In the genomic region with DNA sequence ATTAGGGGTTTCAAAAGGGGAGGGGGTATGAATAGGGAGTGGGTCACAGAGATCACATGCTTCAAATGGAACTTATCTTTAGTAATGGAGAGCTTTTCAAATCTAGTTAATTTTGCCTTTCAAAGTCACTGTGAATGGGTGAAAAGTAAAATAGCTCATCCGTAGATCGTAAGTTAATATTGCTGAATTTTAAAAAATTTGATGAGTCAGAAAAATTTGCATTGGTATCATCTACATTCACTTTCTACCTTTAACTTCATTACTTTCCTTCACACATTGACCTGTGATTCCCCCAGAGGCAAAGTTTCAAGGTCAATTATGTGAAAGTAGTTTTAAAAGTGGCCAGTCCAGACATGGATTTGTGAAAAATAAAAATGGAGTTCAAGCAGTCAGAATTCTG, we compare ENCODE assay signal across 22 cellular contexts.
"Had no signal": no experiment of that assay in that cellular context is flagged by ENCODE, and none has a peak within 500 bp of the region (broad histone marks: within the 10 kb centered on the region; RNA-seq: fewer than 3 reads in every experiment).

No MANE protein-coding gene starts in this region.

- H3K36me3 ChIP-seq: esophagus muscularis mucosa, gastroesophageal sphincter, heart right ventricle, left lung, lower lobe of right lung had no signal

- H3K4me1 ChIP-seq: foreskin keratinocyte, gastroesophageal sphincter, heart right ventricle, left lung, lower lobe of right lung had no signal

- H3K9me3 ChIP-seq: esophagus muscularis mucosa, gastroesophageal sphincter, left lung, lower lobe of right lung, mucosa of descending colon had no signal

- FAIRE-seq: colon, endothelial cell of umbilical vein, frontal cortex, islet of Langerhans, keratinocyte had no signal

- H3K4me3 ChIP-seq: coronary artery, dorsolateral prefrontal cortex, esophagus muscularis mucosa, gastroesophageal sphincter, heart right ventricle, left lung, lower lobe of right lung, mucosa of descending colon had no signal

- DNase-seq: dermis blood vessel endothelial cell; dorsolateral prefrontal cortex; effector CD4-positive, alpha-beta T cell; effector memory CD4-positive, alpha-beta T cell; foreskin keratinocyte; heart right ventricle; hippocampal formation; left cardiac atrium; left lung; left ventricle myocardium superior; lower lobe of right lung; mesenchymal stem cell; mucosa of descending colon; naive B cell had no signal

- H3K27me3 ChIP-seq: dorsolateral prefrontal cortex, esophagus muscularis mucosa, foreskin keratinocyte, gastroesophageal sphincter, heart right ventricle, left lung had no signal

- H3K27ac ChIP-seq: coronary artery, dorsolateral prefrontal cortex, esophagus muscularis mucosa, foreskin keratinocyte, gastroesophageal sphincter, heart right ventricle, left lung, lower lobe of right lung had no signal

- ATAC-seq: foreskin keratinocyte, gastroesophageal sphincter, heart right ventricle, left cardiac atrium, left lung, left ventricle myocardium superior, lower lobe of right lung, mucosa of descending colon had no signal
